18 cellular contexts compared by ENCODE assay signal in genomic region chr16:29719063-29719462, GRCh38.
DNase-seq lines count a peak whose midpoint lies in the region; ATAC-seq and TF ChIP-seq lines count a peak whose summit lies in the region.
"Had no signal": no experiment of that assay in that cellular context is flagged by ENCODE, and none has a peak within 500 bp of the region (broad histone marks: within the 10 kb centered on the region; RNA-seq: fewer than 3 reads in every experiment).

No MANE protein-coding gene starts in this region.

- H3K4me3 ChIP-seq in epithelial cell of esophagus (ENCODE audit: low read length) (no peak overlapping the region), coronary artery (no peak overlapping the region)
- H3K4me3 ChIP-seq: GM23248 had no signal

- no peak for TF ChIP-seq CTCF in epithelial cell of esophagus (IDR thresholded peaks at IDR 0.05; ENCODE audit: insufficient read depth, low read depth, low read length, missing control alignments)
- no peak for TF ChIP-seq CTCF in coronary artery (IDR thresholded peaks at IDR 0.05)

- ATAC-seq in GM19395 (IDR thresholded peaks at IDR 0.05; ENCODE audit: unreplicated experiment) = no peak
- ATAC-seq in HG02938 (IDR thresholded peaks at IDR 0.05; ENCODE audit: unreplicated experiment) = no peak
- ATAC-seq: HepG2 had no signal

- H3K27ac ChIP-seq in coronary artery = no peak overlapping the region
- H3K27ac ChIP-seq: GM23248 had no signal

- peak; percentile 43 for DNase-seq in activated effector memory CD4-positive, alpha-beta T cell treated with anti-CD3 and anti-CD28 coated beads, Interleukin-2, amount 50 U/mL, for 16 hours
- no peak for DNase-seq in activated effector memory CD4-positive, alpha-beta T cell treated with Interleukin-2 at 50 U/mL for 16 hours
- DNase-seq in NCI-H526 treated with DMSO at 0.1 percent for 48 hours (lab: John Stamatoyannopoulos, UW) = peak; percentile 83
- DNase-seq in epithelial cell of esophagus (ENCODE audit: low read depth) = peak; percentile 30
- no peak for DNase-seq in coronary artery (ENCODE audit: low spot score)
- no peak for DNase-seq in stimulated activated CD4-positive, alpha-beta T cell treated with anti-CD3 and anti-CD28 coated beads, Interleukin-2, amount 100 ng/mL, for 24 hours
- DNase-seq: DMS79, GM23248, HFFc6, MM.1S, NCI-H1436, NCI-H2081, NCI-H345, NCI-H82, SIG-M5 had no signal

Comparison
In these comparisons a context has a peak if more than half of its experiments do, and no peak if none do; other contexts are left out.
1. DNase-seq: peak in activated effector memory CD4-positive, alpha-beta T cell treated with anti-CD3 and anti-CD28 coated beads, Interleukin-2, amount 50 U/mL, for 16 hours (single experiment), NCI-H526 treated with DMSO at 0.1 percent for 48 hours (single experiment) and epithelial cell of esophagus (single experiment); none in activated effector memory CD4-positive, alpha-beta T cell treated with Interleukin-2 at 50 U/mL for 16 hours (single experiment), coronary artery (single experiment) and stimulated activated CD4-positive, alpha-beta T cell treated with anti-CD3 and anti-CD28 coated beads, Interleukin-2, amount 100 ng/mL, for 24 hours (0 of 2).